Comparison of ENCODE assay signal across 15 cellular contexts in the genomic region with DNA sequence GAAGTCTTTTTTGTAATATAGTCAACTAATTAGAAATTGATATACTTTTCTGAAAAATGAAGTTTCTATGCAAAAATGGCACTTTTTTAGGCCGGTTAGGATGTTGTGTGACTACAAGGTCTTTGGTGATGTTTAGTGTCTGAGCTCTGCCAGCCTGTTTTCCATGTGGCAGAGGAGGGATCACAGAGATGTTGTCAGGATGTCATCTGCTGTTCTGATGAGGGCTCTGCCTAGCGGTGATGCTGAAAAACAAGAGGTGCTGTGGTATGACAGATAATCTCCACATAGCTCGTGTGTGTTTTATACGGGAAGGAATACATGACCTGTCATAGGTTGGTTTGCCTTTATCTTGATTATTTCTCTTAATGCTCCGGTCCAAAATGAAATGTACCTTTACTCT.
A peak's percentile ranks its signal among the peaks of the same experiment; 100 is the strongest.
DNase-seq lines count a peak whose midpoint lies in the region; ATAC-seq lines count a peak whose summit lies in the region.
"Had no signal": no experiment of that assay in that cellular context is flagged by ENCODE, and none has a peak within 500 bp of the region (broad histone marks: within the 10 kb centered on the region; RNA-seq: fewer than 3 reads in every experiment).

No MANE protein-coding gene starts in this region.

- peak; percentile 47 for DNase-seq in DMS79 treated with DMSO at 0.1 percent for 48 hours (lab: John Stamatoyannopoulos, UW)
- no peak for DNase-seq in DMS79 (lab: John Stamatoyannopoulos, UW)
- DNase-seq in COLO668 (lab: John Stamatoyannopoulos, UW; ENCODE audit: unreplicated experiment) = peak; percentile 5
- peak; percentile 65 for DNase-seq in NCI-H2171 (lab: John Stamatoyannopoulos, UW)
- no peak for DNase-seq in memory B cell (ENCODE audit: low spot score in 2 of 2)
- DNase-seq in inferior parietal cortex (ENCODE audit: extremely low spot score) = no peak
- DNase-seq in foreskin melanocyte = no peak
- DNase-seq: HCEC 1CT; NCI-H1436; NCI-H2081 treated with DMSO at 0.1 percent for 48 hours; NCI-H446; NK-92 treated with Interleukin-12 subunit alpha and Interleukin-12 subunit beta, amount 100 ng/mL, for 24 hours had no signal

- peak overlapping the region; percentile 20 for H3K27ac Mint-ChIP-seq in memory B cell
- H3K27ac Mint-ChIP-seq: T-helper 1 cell treated with Interleukin-12 subunit alpha and Interleukin-12 subunit beta and Interleukin-4 antibody, amounts not matched to agents 30 μg/mL and 1 μg/mL, for 36 hours had no signal

- H3K9me3 Mint-ChIP-seq in memory B cell = no peaks in the 10 kb centered on the region
- H3K9me3 Mint-ChIP-seq: T-helper 1 cell treated with Interleukin-12 subunit alpha and Interleukin-12 subunit beta and Interleukin-4 antibody, amounts not matched to agents 30 μg/mL and 1 μg/mL, for 36 hours had no signal

- no peaks in the 10 kb centered on the region for H3K27me3 Mint-ChIP-seq in memory B cell

- peaks cover 4% of the 10 kb centered on the region for H3K4me1 Mint-ChIP-seq in memory B cell

- no peak overlapping the region for H3K4me3 Mint-ChIP-seq in memory B cell
- H3K4me3 Mint-ChIP-seq: T-helper 1 cell treated with Interleukin-12 subunit alpha and Interleukin-12 subunit beta and Interleukin-4 antibody, amounts not matched to agents 30 μg/mL and 1 μg/mL, for 36 hours had no signal

- ATAC-seq in memory B cell (ENCODE audit: low read depth) (no peak), HG02840 (IDR thresholded peaks at IDR 0.05; ENCODE audit: low FRiP score, unreplicated experiment) (no peak)
- ATAC-seq: K562 had no signal

- peaks cover 16% of the 10 kb centered on the region for H3K36me3 Mint-ChIP-seq in memory B cell

Comparison
In these comparisons a context has a peak if more than half of its experiments do, and no peak if none do; other contexts are left out.
1. DNase-seq: peak in DMS79 treated with DMSO at 0.1 percent for 48 hours (single experiment), COLO668 (single experiment) and NCI-H2171 (single experiment); none in DMS79 (single experiment), memory B cell (0 of 2), inferior parietal cortex (single experiment) and foreskin melanocyte (single experiment).